In the genomic region with DNA sequence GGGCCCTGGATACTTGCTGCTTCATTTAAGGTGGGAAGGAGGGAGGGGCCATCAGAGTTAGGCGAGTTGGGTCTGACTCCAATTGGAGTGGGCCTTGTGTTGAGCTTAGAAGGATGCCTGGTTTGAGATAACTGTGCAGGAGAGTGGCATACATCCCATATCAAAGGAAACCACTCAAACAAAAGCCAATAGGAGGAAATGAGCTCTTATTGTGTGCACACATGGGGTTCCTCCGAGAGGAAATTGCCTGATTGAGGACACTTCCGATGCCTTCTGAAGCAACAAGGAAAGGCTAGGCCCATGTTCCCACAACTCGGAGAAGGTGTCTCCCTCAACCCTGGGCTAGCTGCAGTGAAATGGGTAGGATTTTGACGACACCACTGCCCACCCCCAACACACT, we compare ENCODE assay signal across 16 cellular contexts. TPM values are rescaled to one million over a fixed set of nuclear protein-coding genes. Genes with fewer than 3 reads are reported as not detected.
A peak's percentile ranks its signal among the peaks of the same experiment; 100 is the strongest.
DNase-seq lines count a peak whose midpoint lies in the region; ATAC-seq and TF ChIP-seq lines count a peak whose summit lies in the region.
"Had no signal": no experiment of that assay in that cellular context is flagged by ENCODE, and none has a peak within 500 bp of the region (broad histone marks: within the 10 kb centered on the region; RNA-seq: fewer than 3 reads in every experiment).

No MANE protein-coding gene starts in this region.

- H3K36me3 Mint-ChIP-seq in naive thymus-derived CD4-positive, alpha-beta T cell: peaks cover 5 to 32% (median 8%) of the 10 kb centered on the region in 5 donors
- peaks cover 2% of the 10 kb centered on the region for H3K36me3 Mint-ChIP-seq in activated naive CD8-positive, alpha-beta T cell treated with anti-CD3 and anti-CD28 coated beads, Interleukin-2, amount 50 U/mL, for 24 hours (ENCODE audit: low read depth)

- no peaks in the 10 kb centered on the region for H3K27me3 Mint-ChIP-seq in naive thymus-derived CD4-positive, alpha-beta T cell
- no peaks in the 10 kb centered on the region for H3K27me3 Mint-ChIP-seq in activated naive CD8-positive, alpha-beta T cell treated with anti-CD3 and anti-CD28 coated beads, Interleukin-2, amount 50 U/mL, for 24 hours

- no peak for TF ChIP-seq EP300 in transverse colon (IDR thresholded peaks at IDR 0.05; ENCODE audit: low read depth)

- TF ChIP-seq CTCF in heart right ventricle (IDR thresholded peaks at IDR 0.05) (no peak), transverse colon (IDR thresholded peaks at IDR 0.05) (no peak)

- POLR2A ChIA-PET in naive thymus-derived CD4-positive, alpha-beta T cell (lab: Charles Lee): no interaction called here

- H3K27me3 ChIP-seq in heart right ventricle (no peaks in the 10 kb centered on the region), transverse colon (no peaks in the 10 kb centered on the region)
- H3K27me3 ChIP-seq in naive thymus-derived CD4-positive, alpha-beta T cell (ENCODE audit: control insufficient read depth in 2 of 2, insufficient read depth in 2 of 2, low read length in 2 of 2): no peaks in the 10 kb centered on the region
- H3K27me3 ChIP-seq: body of pancreas had no signal

- H3K4me3 ChIP-seq in heart right ventricle: no peak overlapping the region
- H3K4me3 ChIP-seq in naive thymus-derived CD4-positive, alpha-beta T cell (ENCODE audit: low read length): no peak overlapping the region
- H3K4me3 ChIP-seq in transverse colon: no peak overlapping the region
- H3K4me3 ChIP-seq: body of pancreas had no signal

- in situ Hi-C loops in transverse colon (cut with MboI; ENCODE audit: low pct_ligation_motif_present in 1 of 4, low pct_unique_long_range_greater_than_20kb in 1 of 4, low sequenced_read_pairs in 3 of 4): no loop called here

- H3K27ac Mint-ChIP-seq in naive thymus-derived CD4-positive, alpha-beta T cell: no peak overlapping the region
- H3K27ac Mint-ChIP-seq in activated naive CD8-positive, alpha-beta T cell treated with anti-CD3 and anti-CD28 coated beads, Interleukin-2, amount 50 U/mL, for 24 hours: no peak overlapping the region
- H3K27ac Mint-ChIP-seq: T-helper 1 cell treated with Interleukin-12 subunit alpha and Interleukin-12 subunit beta and Interleukin-4 antibody, amounts not matched to agents 30 μg/mL and 1 μg/mL, for 36 hours had no signal

- H3K36me3 ChIP-seq in heart right ventricle: no peaks in the 10 kb centered on the region
- H3K36me3 ChIP-seq in naive thymus-derived CD4-positive, alpha-beta T cell (ENCODE audit: control insufficient read depth in 2 of 3, insufficient read depth in 3 of 3, low read length in 3 of 3): no peaks in the 10 kb centered on the region
- no peaks in the 10 kb centered on the region for H3K36me3 ChIP-seq in transverse colon

- peak; percentile 48 to 79 (median 58) for ATAC-seq in heart right ventricle
- peak; percentile 20 for ATAC-seq in naive thymus-derived CD4-positive, alpha-beta T cell
- no peak for ATAC-seq in HG03280 (IDR thresholded peaks at IDR 0.05; ENCODE audit: unreplicated experiment)
- ATAC-seq in activated naive CD8-positive, alpha-beta T cell treated with anti-CD3 and anti-CD28 coated beads, Interleukin-2, amount 50 U/mL, for 24 hours: no peak
- ATAC-seq: body of pancreas had no signal

- DNase-seq in heart right ventricle (peak in 1 of 2 donors; percentile 41), transverse colon (no peak), posterior vena cava (ENCODE audit: low spot score) (no peak)
- DNase-seq in naive thymus-derived CD4-positive, alpha-beta T cell: no peak
- no peak for DNase-seq in activated naive CD8-positive, alpha-beta T cell treated with anti-CD3 and anti-CD28 coated beads, Interleukin-2, amount 50 U/mL, for 24 hours
- DNase-seq: activated CD4-positive, alpha-beta T cell treated with anti-CD3 and anti-CD28 coated beads for 1 hour; body of pancreas; DMS 273 treated with DMSO at 0.1 percent for 48 hours; effector CD8-positive, alpha-beta T cell; HCEC 1CT; mesendoderm; NCI-H1092; NK-92 treated with Interleukin-12 subunit alpha and Interleukin-12 subunit beta, amount 100 ng/mL, for 24 hours had no signal

- no peaks in the 10 kb centered on the region for H3K9me3 ChIP-seq in heart right ventricle
- no peaks in the 10 kb centered on the region for H3K9me3 ChIP-seq in naive thymus-derived CD4-positive, alpha-beta T cell (ENCODE audit: control insufficient read depth in 2 of 3, low read length in 3 of 3)
- H3K9me3 ChIP-seq in transverse colon: no peaks in the 10 kb centered on the region
- H3K9me3 ChIP-seq: body of pancreas had no signal

- no peak for TF ChIP-seq POLR2A in transverse colon (IDR thresholded peaks at IDR 0.05)

- H3K4me3 Mint-ChIP-seq in naive thymus-derived CD4-positive, alpha-beta T cell: peak overlapping the region in 1 of 10 donors; percentile 37
- no peak overlapping the region for H3K4me3 Mint-ChIP-seq in activated naive CD8-positive, alpha-beta T cell treated with anti-CD3 and anti-CD28 coated beads, Interleukin-2, amount 50 U/mL, for 24 hours
- H3K4me3 Mint-ChIP-seq: T-helper 1 cell treated with Interleukin-12 subunit alpha and Interleukin-12 subunit beta and Interleukin-4 antibody, amounts not matched to agents 30 μg/mL and 1 μg/mL, for 36 hours had no signal

- CTCF ChIA-PET in naive thymus-derived CD4-positive, alpha-beta T cell (lab: Charles Lee): no interaction called here

- H3K27ac ChIP-seq in angular gyrus (ENCODE audit: low read depth, low read length) (peak overlapping the region; percentile 71), heart right ventricle (peak overlapping the region in 9 of 10 donors; percentile 36 to 88 (median 71)), transverse colon (peak overlapping the region; percentile 48 to 76 (median 66))
- no peak overlapping the region for H3K27ac ChIP-seq in naive thymus-derived CD4-positive, alpha-beta T cell (ENCODE audit: low read depth, low read length)

- H3K4me1 ChIP-seq in heart right ventricle (peaks cover 26 to 100% (median 97%) of the 10 kb centered on the region in 9 donors), transverse colon (peaks cover 27 to 86% (median 67%) of the 10 kb centered on the region in 4 donors)
- peaks cover 4 to 19% of the 10 kb centered on the region in 2 donors for H3K4me1 ChIP-seq in naive thymus-derived CD4-positive, alpha-beta T cell (ENCODE audit: control insufficient read depth in 2 of 2, insufficient read depth in 2 of 2, low read length in 2 of 2)

- peaks cover 22 to 80% (median 62%) of the 10 kb centered on the region in 7 donors for H3K4me1 Mint-ChIP-seq in naive thymus-derived CD4-positive, alpha-beta T cell
- H3K4me1 Mint-ChIP-seq in activated naive CD8-positive, alpha-beta T cell treated with anti-CD3 and anti-CD28 coated beads, Interleukin-2, amount 50 U/mL, for 24 hours: peaks cover 34% of the 10 kb centered on the region

- H3K9me3 Mint-ChIP-seq in naive thymus-derived CD4-positive, alpha-beta T cell: no peaks in the 10 kb centered on the region
- no peaks in the 10 kb centered on the region for H3K9me3 Mint-ChIP-seq in activated naive CD8-positive, alpha-beta T cell treated with anti-CD3 and anti-CD28 coated beads, Interleukin-2, amount 50 U/mL, for 24 hours
- H3K9me3 Mint-ChIP-seq: T-helper 1 cell treated with Interleukin-12 subunit alpha and Interleukin-12 subunit beta and Interleukin-4 antibody, amounts not matched to agents 30 μg/mL and 1 μg/mL, for 36 hours had no signal

- WGBS in heart right ventricle, 2 donors: 65 to 80% methylated on average over 5 of the region's 5 CpGs
- WGBS in transverse colon (ENCODE audit: low coverage in 1 of 2), 2 donors: 91 to 94% methylated on average over 2 to 5 of the region's 5 CpGs

- intact Hi-C loops in heart right ventricle (cut with DNase I): loop anchor here in 2 of 10 donors (2.0 to 5.0 kb wide), 2 partner anchors 15 to 76 kb away; no protein-coding TSS in a partner anchor
- intact Hi-C loops in naive thymus-derived CD4-positive, alpha-beta T cell (cut with micrococcal nuclease): no loop called here
- intact Hi-C loops in transverse colon (cut with DNase I; ENCODE audit: low total_unique reads): no loop called here
- intact Hi-C loops in posterior vena cava (cut with DNase I): loop anchor here in 1 of 2 donors (10.0 kb wide), 1 partner anchor 363 kb away; no protein-coding TSS in a partner anchor

RNA-seq across cellular contexts. Expression of a gene that starts 19.6 kb away (rescaled TPM):
- 10 to 100 TPM; 59.7 to 95.0 (median 85.2) TPM for total RNA-seq in heart right ventricle
- polyA plus RNA-seq in heart right ventricle: 10 to 100 TPM; 17.2 to 18.7 TPM
- total RNA-seq in naive thymus-derived CD4-positive, alpha-beta T cell: 10 to 100 TPM; 13.4 to 28.6 (median 24.6) TPM
- 10 to 100 TPM; 15.1 to 15.4 TPM for polyA plus RNA-seq in naive thymus-derived CD4-positive, alpha-beta T cell
- 10 to 100 TPM; 26.9 to 53.7 (median 46.1) TPM for total RNA-seq in transverse colon
- 100 to 1,000 TPM; 106 to 139 TPM for total RNA-seq in posterior vena cava

Comparison
In these comparisons a context has a peak if more than half of its experiments do, and no peak if none do; other contexts are left out.
1. ATAC-seq: peak in heart right ventricle (8 of 8) and naive thymus-derived CD4-positive, alpha-beta T cell (single experiment); none in HG03280 (single experiment) and activated naive CD8-positive, alpha-beta T cell treated with anti-CD3 and anti-CD28 coated beads, Interleukin-2, amount 50 U/mL, for 24 hours (single experiment).